1 cellular context compared by ENCODE assay signal in the genomic region with DNA sequence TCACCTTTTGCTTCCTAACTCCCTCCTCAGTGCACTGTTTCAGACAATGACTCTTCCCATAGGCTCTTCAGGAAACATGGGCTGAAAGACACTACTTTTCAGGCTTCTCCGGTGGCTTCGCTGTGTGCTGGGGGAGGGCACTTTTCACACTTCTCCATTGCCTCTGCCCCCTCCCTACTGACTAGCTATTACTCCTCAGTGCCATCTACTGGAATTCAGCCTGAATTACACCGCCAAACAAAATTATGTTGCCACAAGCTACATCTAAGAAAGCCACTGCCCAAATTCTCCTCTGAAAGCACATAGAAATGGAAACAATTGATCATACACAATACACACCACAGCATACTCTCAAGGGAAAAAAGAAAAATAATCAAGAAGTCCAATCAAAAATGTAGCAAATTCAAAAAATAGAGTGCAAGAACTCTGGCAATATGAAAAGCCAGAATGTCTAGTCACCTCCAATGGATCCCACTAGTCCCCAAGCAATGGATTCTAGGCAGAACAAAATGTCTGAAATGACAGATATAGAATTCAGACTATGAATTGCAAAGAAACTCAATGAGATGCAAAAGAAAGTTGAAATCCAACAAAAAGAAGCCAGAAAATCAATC.
TF ChIP-seq lines count a peak whose summit lies in the region.

No MANE protein-coding gene starts in this region.

TF ChIP-seq in GM23338, 12 proteins besides CTCF, POLR2A, EP300 and RAD21 (continued from another document):
- TF ChIP-seq, protein P1, sequence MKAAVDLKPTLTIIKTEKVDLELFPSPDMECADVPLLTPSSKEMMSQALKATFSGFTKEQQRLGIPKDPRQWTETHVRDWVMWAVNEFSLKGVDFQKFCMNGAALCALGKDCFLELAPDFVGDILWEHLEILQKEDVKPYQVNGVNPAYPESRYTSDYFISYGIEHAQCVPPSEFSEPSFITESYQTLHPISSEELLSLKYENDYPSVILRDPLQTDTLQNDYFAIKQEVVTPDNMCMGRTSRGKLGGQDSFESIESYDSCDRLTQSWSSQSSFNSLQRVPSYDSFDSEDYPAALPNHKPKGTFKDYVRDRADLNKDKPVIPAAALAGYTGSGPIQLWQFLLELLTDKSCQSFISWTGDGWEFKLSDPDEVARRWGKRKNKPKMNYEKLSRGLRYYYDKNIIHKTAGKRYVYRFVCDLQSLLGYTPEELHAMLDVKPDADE (IDR thresholded peaks at IDR 0.05), result no peak
- TF ChIP-seq CREB1 (CRISPR knock-in tag; IDR thresholded peaks at IDR 0.05; ENCODE audit: low read depth) (no peak), POLR2AphosphoS5 (IDR thresholded peaks at IDR 0.05; ENCODE audit: low read depth) (no peak), REST (IDR thresholded peaks at IDR 0.05; ENCODE audit: unreplicated experiment) (no peak), EZH2phosphoT487 (IDR thresholded peaks at IDR 0.05; ENCODE audit: unreplicated experiment) (no peak)
